In the genomic region with DNA sequence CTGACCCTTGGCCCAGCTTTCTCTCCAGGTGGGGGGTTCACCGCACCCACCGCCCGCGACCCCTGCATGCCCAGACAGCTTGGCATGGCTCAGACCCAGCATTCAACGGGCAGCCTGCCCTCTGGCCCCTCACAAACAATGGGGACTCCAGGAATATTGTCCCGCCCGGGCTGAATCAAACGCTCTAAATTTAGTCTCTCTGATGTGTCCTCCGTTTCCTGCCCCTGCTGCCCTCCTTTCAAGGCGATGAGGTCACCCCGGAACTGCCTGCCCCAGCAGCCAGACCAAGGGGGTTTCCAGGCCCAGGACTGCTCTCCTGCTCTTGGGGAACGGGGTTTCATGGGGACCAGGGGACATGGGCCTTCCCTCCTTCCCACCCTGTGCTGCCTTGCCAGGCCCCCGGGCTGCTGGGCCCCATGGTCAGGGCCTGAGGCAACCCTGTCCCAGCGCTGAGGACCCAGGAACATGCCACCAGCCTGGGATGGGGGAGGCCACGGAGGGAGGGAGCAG, we compare ENCODE assay signal across 1 cellular context.
TF ChIP-seq lines count a peak whose summit lies in the region.

No MANE protein-coding gene starts in this region.

TF ChIP-seq in SK-N-SH, 30 proteins besides CTCF, POLR2A, EP300 and RAD21 (continued from another document):
- no peak for TF ChIP-seq FOXJ3 (CRISPR knock-in tag; IDR thresholded peaks at IDR 0.05)
- TF ChIP-seq ELF1 (IDR thresholded peaks at IDR 0.05), result no peak
- no peak for TF ChIP-seq NRF1 (IDR thresholded peaks at IDR 0.05; ENCODE audit: low read depth, low read length)
- TF ChIP-seq, protein P1, sequence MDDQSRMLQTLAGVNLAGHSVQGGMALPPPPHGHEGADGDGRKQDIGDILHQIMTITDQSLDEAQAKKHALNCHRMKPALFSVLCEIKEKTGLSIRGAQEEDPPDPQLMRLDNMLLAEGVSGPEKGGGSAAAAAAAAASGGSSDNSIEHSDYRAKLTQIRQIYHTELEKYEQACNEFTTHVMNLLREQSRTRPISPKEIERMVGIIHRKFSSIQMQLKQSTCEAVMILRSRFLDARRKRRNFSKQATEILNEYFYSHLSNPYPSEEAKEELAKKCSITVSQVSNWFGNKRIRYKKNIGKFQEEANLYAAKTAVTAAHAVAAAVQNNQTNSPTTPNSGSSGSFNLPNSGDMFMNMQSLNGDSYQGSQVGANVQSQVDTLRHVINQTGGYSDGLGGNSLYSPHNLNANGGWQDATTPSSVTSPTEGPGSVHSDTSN (IDR thresholded peaks at IDR 0.05), result no peak
- TF ChIP-seq RCOR1 (IDR thresholded peaks at IDR 0.05; ENCODE audit: low read length), result no peak
- TF ChIP-seq MEF2A (IDR thresholded peaks at IDR 0.05; ENCODE audit: borderline replicate concordance, low read depth), result peak; percentile 83; the same call in 1 of the 2 replicates
- TF ChIP-seq NFIC (IDR thresholded peaks at IDR 0.05; ENCODE audit: borderline replicate concordance), result no peak
- no peak for TF ChIP-seq YY1 (IDR thresholded peaks at IDR 0.05; ENCODE audit: low read depth)
- TF ChIP-seq TCF12 (IDR thresholded peaks at IDR 0.05), result 0 out of 2 replicates have a peak, but pooled peaks have one; percentile 13
- TF ChIP-seq GATA2 (CRISPR knock-in tag; IDR thresholded peaks at IDR 0.05), result no peak
- TF ChIP-seq RFX5 (IDR thresholded peaks at IDR 0.05; ENCODE audit: low read length), result no peak
